In the genomic region with DNA sequence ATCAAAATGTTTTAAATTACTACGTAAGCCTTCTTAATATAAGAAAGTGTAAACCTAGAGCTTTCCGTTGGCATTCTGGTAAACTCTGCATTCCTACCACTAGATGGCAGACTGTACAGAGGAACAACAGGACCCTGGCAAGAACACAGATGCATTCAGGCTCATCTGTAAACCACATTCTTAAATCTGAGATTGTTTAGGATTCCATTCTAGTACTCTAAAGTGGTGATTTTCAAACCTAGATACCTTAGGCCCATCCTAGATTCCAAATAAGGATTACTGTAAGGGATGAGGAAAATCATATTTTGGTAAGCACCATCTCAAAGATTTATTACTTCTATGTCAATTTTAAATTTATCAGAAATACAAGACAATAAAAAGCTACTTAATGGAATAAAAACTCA, we compare ENCODE assay signal across 8 cellular contexts.
A peak's percentile ranks its signal among the peaks of the same experiment; 100 is the strongest.
DNase-seq lines count a peak whose midpoint lies in the region; ATAC-seq and TF ChIP-seq lines count a peak whose summit lies in the region.

No MANE protein-coding gene starts in this region.

- H3K4me3 ChIP-seq in AG09309 (ENCODE audit: control insufficient read depth, low read depth, low read length) (no peak overlapping the region), SU-DHL-6 (ENCODE audit: insufficient read depth, low read length, poor library complexity, severe bottlenecking) (no peak overlapping the region)

- no peaks in the 10 kb centered on the region for H3K36me3 ChIP-seq in SU-DHL-6 (ENCODE audit: low read length)

- DNase-seq in AG09309 (ENCODE audit: low read depth) (peak; percentile 75), NCI-H1105 treated with DMSO at 0.1 percent for 48 hours (lab: John Stamatoyannopoulos, UW) (peak; percentile 77)
- peak; percentile 28 for DNase-seq in stimulated activated naive B cell treated with anti-CD40 and anti-IgM and Interleukin-4, amounts not matched to agents 10 μg/mL and 1 μg/mL and 100 μg/mL, for 72 hours

- H3K9me2 ChIP-seq in SU-DHL-6 (replicated peaks; ENCODE audit: insufficient read depth, low read length): no peaks in the 10 kb centered on the region

- H3K4me3 Mint-ChIP-seq in stimulated activated naive B cell treated with anti-CD40 and anti-IgM and Interleukin-4, amounts not matched to agents 10 μg/mL and 1 μg/mL and 100 μg/mL, for 72 hours: peak overlapping the region in 1 of 2 donors; percentile 31

- ATAC-seq in HG02763 (IDR thresholded peaks at IDR 0.05; ENCODE audit: unreplicated experiment): peak; percentile 71
- peak; percentile 91 for ATAC-seq in stimulated activated naive B cell treated with anti-CD40 and anti-IgM and Interleukin-4, amounts not matched to agents 10 μg/mL and 1 μg/mL and 100 μg/mL, for 72 hours (replicated peaks)

- no peak overlapping the region for H3K9ac ChIP-seq in SU-DHL-6 (ENCODE audit: low read length)

- H3K27ac ChIP-seq in SU-DHL-6 (ENCODE audit: low read depth, low read length) (peak overlapping the region; percentile 65), cingulate gyrus (ENCODE audit: low read depth, low read length) (peak overlapping the region; percentile 33), layer of hippocampus (ENCODE audit: low read depth, low read length) (peak overlapping the region; percentile 14)

- peak overlapping the region; percentile 57 for H3K4me2 ChIP-seq in SU-DHL-6 (ENCODE audit: low read depth, low read length, poor library complexity, severe bottlenecking)

- peaks cover 23% of the 10 kb centered on the region for H4K20me1 ChIP-seq in SU-DHL-6 (ENCODE audit: low read depth, low read length)

- no peaks in the 10 kb centered on the region for H3K9me3 ChIP-seq in SU-DHL-6 (ENCODE audit: insufficient read depth, low read length)

- no peaks in the 10 kb centered on the region for H3K9me3 Mint-ChIP-seq in stimulated activated naive B cell treated with anti-CD40 and anti-IgM and Interleukin-4, amounts not matched to agents 10 μg/mL and 1 μg/mL and 100 μg/mL, for 72 hours

- H3K27me3 Mint-ChIP-seq in stimulated activated naive B cell treated with anti-CD40 and anti-IgM and Interleukin-4, amounts not matched to agents 10 μg/mL and 1 μg/mL and 100 μg/mL, for 72 hours: no peaks in the 10 kb centered on the region

- peak; percentile 75 for TF ChIP-seq CTCF in AG09309 (IDR thresholded peaks at IDR 0.05; ENCODE audit: control insufficient read depth, insufficient read depth, low read depth, low read length, missing control alignments)
- peak; percentile 77 for TF ChIP-seq CTCF in GM12872 (IDR thresholded peaks at IDR 0.05; ENCODE audit: insufficient read depth, low read depth, low read length)
- TF ChIP-seq CTCF in SU-DHL-6 (IDR thresholded peaks at IDR 0.05; ENCODE audit: insufficient read depth, low read length, poor library complexity, severe bottlenecking): peak; percentile 73

- no peak overlapping the region for H2AFZ ChIP-seq in SU-DHL-6 (ENCODE audit: low read depth, low read length, severe bottlenecking)

- peaks cover 39% of the 10 kb centered on the region for H3F3A ChIP-seq in SU-DHL-6 (ENCODE audit: insufficient read depth)

- peaks cover 41 to 74% of the 10 kb centered on the region in 2 donors for H3K4me1 Mint-ChIP-seq in stimulated activated naive B cell treated with anti-CD40 and anti-IgM and Interleukin-4, amounts not matched to agents 10 μg/mL and 1 μg/mL and 100 μg/mL, for 72 hours

- peaks cover 100% of the 10 kb centered on the region for H3K79me2 ChIP-seq in SU-DHL-6 (ENCODE audit: insufficient read depth, low read length)

- peaks cover 8 to 27% of the 10 kb centered on the region in 2 donors for H3K36me3 Mint-ChIP-seq in stimulated activated naive B cell treated with anti-CD40 and anti-IgM and Interleukin-4, amounts not matched to agents 10 μg/mL and 1 μg/mL and 100 μg/mL, for 72 hours

- no peaks in the 10 kb centered on the region for H3K27me3 ChIP-seq in SU-DHL-6 (ENCODE audit: low read length)
- no peaks in the 10 kb centered on the region for H3K27me3 ChIP-seq in layer of hippocampus (ENCODE audit: control insufficient read depth, insufficient read depth, low read length)

- no peak overlapping the region for H3K27ac Mint-ChIP-seq in stimulated activated naive B cell treated with anti-CD40 and anti-IgM and Interleukin-4, amounts not matched to agents 10 μg/mL and 1 μg/mL and 100 μg/mL, for 72 hours

Comparison
In these comparisons a context has a peak if more than half of its experiments do, and no peak if none do; other contexts are left out.
1. H3K27ac ChIP-seq: peak in every context shown above with its lines; median percentile 65 in SU-DHL-6; 33 in cingulate gyrus; 14 in layer of hippocampus.